1 cellular context compared by ENCODE assay signal in genomic region chr16:68520649-68521086, GRCh38.
A peak's percentile ranks its signal among the peaks of the same experiment; 100 is the strongest.
TF ChIP-seq lines count a peak whose summit lies in the region.

No MANE protein-coding gene starts in this region.

TF ChIP-seq in GM12878, 131 proteins besides CTCF, POLR2A, EP300 and RAD21 (continued from another document and continues in another):
- TF ChIP-seq ZNF592 (IDR thresholded peaks at IDR 0.05) (0 out of 2 replicates have a peak, but pooled peaks have one; percentile 68), MTA3 (IDR thresholded peaks at IDR 0.05; ENCODE audit: borderline replicate concordance, low read length) (no peak), TAF1 (IDR thresholded peaks at IDR 0.05; ENCODE audit: borderline replicate concordance, low read depth, low read length) (no peak), CHD2 (IDR thresholded peaks at IDR 0.05; ENCODE audit: borderline replicate concordance, low read depth, low read length) (no peak; the same call in 1 of the 2 replicates), ETV6 (conservative IDR thresholded peaks at IDR 0.05 in 1 of 2, IDR thresholded peaks at IDR 0.05 in 1 of 2; ENCODE audit: borderline replicate concordance in 1 of 2, low read depth in 1 of 2) (no peak), MYB (IDR thresholded peaks at IDR 0.05; ENCODE audit: borderline replicate concordance, low read depth, low read length) (no peak), SIX5 (IDR thresholded peaks at IDR 0.05; ENCODE audit: low read depth, low read length, severe bottlenecking) (no peak), RUNX3 (IDR thresholded peaks at IDR 0.05; ENCODE audit: low read length) (peak; percentile 28; the same call in 1 of the 2 replicates), MTA2 (IDR thresholded peaks at IDR 0.05; ENCODE audit: low read depth) (no peak), MEF2B (IDR thresholded peaks at IDR 0.05; ENCODE audit: partially characterized antibody, poor library complexity, severe bottlenecking) (no peak), PAX5 (IDR thresholded peaks at IDR 0.05; ENCODE audit: borderline replicate concordance, low read depth, low read length) (no peak), YY1 (IDR thresholded peaks at IDR 0.05; ENCODE audit: low read depth, low read length) (peak; percentile 79), ZBTB4 (CRISPR knock-in tag; IDR thresholded peaks at IDR 0.05) (no peak), NKRF (conservative IDR thresholded peaks at IDR 0.05) (peak; percentile 62), TCF3 (IDR thresholded peaks at IDR 0.05; ENCODE audit: borderline replicate concordance, insufficient read depth, low read depth, low read length) (peak; percentile 84; the same call in 1 of the 2 replicates), CREB1 (IDR thresholded peaks at IDR 0.05; ENCODE audit: low read depth) (no peak), RELA (IDR thresholded peaks at IDR 0.05; ENCODE audit: borderline replicate concordance, partially characterized antibody) (peak; percentile 7), JUND (IDR thresholded peaks at IDR 0.05; ENCODE audit: low read depth, low read length) (no peak), KAT2A (conservative IDR thresholded peaks at IDR 0.05; ENCODE audit: control insufficient read depth, low read depth, low read length) (no peak), TARDBP (IDR thresholded peaks at IDR 0.05; ENCODE audit: borderline replicate concordance) (no peak), E2F8 (IDR thresholded peaks at IDR 0.05; ENCODE audit: low read depth, partially characterized antibody) (no peak), PKNOX1 (IDR thresholded peaks at IDR 0.05) (no peak), BACH1 (IDR thresholded peaks at IDR 0.05; ENCODE audit: borderline replicate concordance) (0 out of 2 replicates have a peak, but pooled peaks have one; percentile 13), MXI1 (IDR thresholded peaks at IDR 0.05; ENCODE audit: low read depth, low read length) (peak; percentile 91), IKZF2 (IDR thresholded peaks at IDR 0.05) (no peak), BCLAF1 (IDR thresholded peaks at IDR 0.05) (no peak), CHD4 (IDR thresholded peaks at IDR 0.05) (no peak), CREM (IDR thresholded peaks at IDR 0.05; ENCODE audit: low read depth) (no peak), BRCA1 (IDR thresholded peaks at IDR 0.05; ENCODE audit: low read depth, low read length) (no peak), ZNF622 (IDR thresholded peaks at IDR 0.05) (no peak), GABPA (IDR thresholded peaks at IDR 0.05; ENCODE audit: low read depth) (no peak), PRDM15 (CRISPR knock-in tag; IDR thresholded peaks at IDR 0.05) (no peak), CHD1 (IDR thresholded peaks at IDR 0.05; ENCODE audit: low read depth, low read length) (no peak), HDGF (IDR thresholded peaks at IDR 0.05) (no peak), KLF5 (IDR thresholded peaks at IDR 0.05; ENCODE audit: partially characterized antibody) (no peak), IRF4 (IDR thresholded peaks at IDR 0.05; ENCODE audit: low read depth, low read length) (0 out of 2 replicates have a peak, but pooled peaks have one; percentile 35), STAT3 (IDR thresholded peaks at IDR 0.05; ENCODE audit: low read depth, low read length) (no peak), FOS (IDR thresholded peaks at IDR 0.05; ENCODE audit: borderline replicate concordance, extremely low read depth, insufficient read length) (no peak), IRF3 (IDR thresholded peaks at IDR 0.05) (no peak)
